ENCODE assay signal across 24 cellular contexts in genomic region chr5:43410414-43410813, GRCh38. TPM values are rescaled to one million over a fixed set of nuclear protein-coding genes. Genes with fewer than 3 reads are reported as not detected.
"Had no signal": no experiment of that assay in that cellular context is flagged by ENCODE, and none has a peak within 500 bp of the region (broad histone marks: within the 10 kb centered on the region; RNA-seq: fewer than 3 reads in every experiment).

No MANE protein-coding gene starts in this region.

- H2AFZ ChIP-seq: hepatocyte had no signal

- H3K4me3 Mint-ChIP-seq: immature natural killer cell, natural killer cell had no signal

- H3K4me2 ChIP-seq: hepatocyte had no signal

- H3K4me1 Mint-ChIP-seq: immature natural killer cell, natural killer cell had no signal

- H3K79me2 ChIP-seq: hepatocyte had no signal

- H3K36me3 Mint-ChIP-seq: immature natural killer cell, natural killer cell had no signal

- H3K27ac ChIP-seq: brain microvascular endothelial cell, esophagus muscularis mucosa, hepatocyte, left ventricle myocardium inferior, right atrium auricular region, tibial nerve, vagina had no signal

- H3K4me1 ChIP-seq: esophagus muscularis mucosa, left ventricle myocardium inferior, prostate gland, right atrium auricular region, tibial nerve, vagina had no signal

- H3K36me3 ChIP-seq: brain microvascular endothelial cell, esophagus muscularis mucosa, left ventricle myocardium inferior, prostate gland, right atrium auricular region, tibial nerve, vagina had no signal

- H3K27me3 ChIP-seq: brain microvascular endothelial cell, esophagus muscularis mucosa, hepatocyte, right atrium auricular region, tibial nerve, vagina had no signal

- H3K27ac Mint-ChIP-seq: activated naive CD4-positive, alpha-beta T cell treated with anti-CD3 and anti-CD28 coated beads, Interleukin-2, amount 50 U/mL, for 72 hours; immature natural killer cell; natural killer cell had no signal

- ATAC-seq: activated naive CD4-positive, alpha-beta T cell treated with anti-CD3 and anti-CD28 coated beads, Interleukin-2, amount 50 U/mL, for 72 hours; natural killer cell; stimulated activated naive CD8-positive, alpha-beta T cell treated with anti-CD3 and anti-CD28 coated beads, Interleukin-15, Interleukin-2, amounts not matched to agents 100 U/mL and 50 U/mL, for 24 hours had no signal

- H3K4me3 ChIP-seq: esophagus muscularis mucosa, hepatocyte, left ventricle myocardium inferior, prostate gland, right atrium auricular region, tibial nerve, vagina had no signal

- H3K9me3 ChIP-seq: esophagus muscularis mucosa, prostate gland, right atrium auricular region, vagina had no signal

- DNase-seq: activated gamma-delta T cell treated with Interleukin-2 at 50 U/mL for 16 hours; activated T-cell treated with anti-CD3 and anti-CD28 coated beads, Interleukin-2, amount 50 U/mL, for 1 hour; aorta; brain microvascular endothelial cell; central memory CD4-positive, alpha-beta T cell; glutamatergic neuron; immature natural killer cell; left ventricle myocardium inferior; mesenchymal stem cell; natural killer cell; stimulated activated CD4-positive, alpha-beta T cell treated with anti-CD3 and anti-CD28 coated beads, Interleukin-4, amount 100 ng/mL, for 4 hours; stimulated activated naive CD8-positive, alpha-beta T cell treated with anti-CD3 and anti-CD28 coated beads, Interleukin-15, Interleukin-2, amounts not matched to agents 100 U/mL and 50 U/mL, for 24 hours; substantia nigra; T-helper 1 cell had no signal

- FAIRE-seq: frontal cortex, TTC549 had no signal

RNA-seq across cellular contexts. Expression of gene CCL28, which starts 1.8 kb away (rescaled TPM):
- total RNA-seq: osteocyte had no signal
